Comparison of ENCODE assay signal across 8 cellular contexts in the genomic region with DNA sequence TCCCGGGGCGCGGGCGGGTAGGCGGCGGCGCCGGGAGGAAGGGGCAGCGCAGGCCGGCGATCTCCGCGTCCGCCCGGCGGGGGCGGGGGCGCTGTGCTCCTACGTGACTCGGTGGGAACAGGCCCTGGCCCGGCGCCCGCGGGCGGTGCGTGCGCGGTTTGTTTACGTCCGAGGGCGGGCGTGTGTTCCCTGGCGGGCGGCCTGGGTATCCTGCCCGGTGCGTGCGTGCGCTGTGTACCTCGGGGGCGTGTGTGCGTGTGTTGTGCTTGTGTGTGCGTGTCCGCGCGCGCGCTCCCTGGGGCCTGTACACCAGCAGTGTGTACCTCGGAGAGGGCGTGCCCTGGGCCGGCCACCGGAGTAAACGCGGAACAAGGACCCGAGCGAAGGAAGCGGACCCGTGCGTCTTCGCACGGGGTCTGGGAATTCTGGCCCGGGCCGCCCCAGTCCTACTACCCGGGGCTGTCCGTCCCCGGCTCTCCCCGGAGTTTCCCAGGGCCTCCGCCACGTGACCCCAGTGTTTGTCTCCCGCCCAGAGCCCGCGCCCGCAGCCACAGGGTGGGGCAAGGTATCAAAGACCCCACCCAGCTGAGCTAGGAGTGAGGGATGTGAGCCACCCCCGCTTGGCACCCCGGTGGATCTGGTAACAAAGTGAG. TPM values are rescaled to one million over a fixed set of nuclear protein-coding genes. Genes with fewer than 3 reads are reported as not detected.
DNase-seq lines count a peak whose midpoint lies in the region; ATAC-seq, FAIRE-seq and TF ChIP-seq lines count a peak whose summit lies in the region.

No MANE protein-coding gene starts in this region.

- no peaks in the 10 kb centered on the region for H3K9me3 ChIP-seq in K562 (replicated peaks; ENCODE audit: control insufficient read depth, insufficient read depth, low read depth, low read length)
- no peaks in the 10 kb centered on the region for H3K9me3 ChIP-seq in iPS-15b (ENCODE audit: control insufficient read depth, insufficient read depth, low read length)

- CTCF ChIA-PET in AG04449 (lab: Yijun Ruan, JAX) (interaction anchor here (0.9 to 2.1 kb wide), 4 partner anchors 15 to 88 kb away, joined by 3 to 8 read pairs (median 4); partner anchors contain the start of gene PLA2G6), K562 (lab: Yijun Ruan, JAX; ENCODE audit: low intra/inter-chr PET ratio) (no interaction called here)

- peaks cover 39% of the 10 kb centered on the region for H3K79me2 ChIP-seq in K562 (ENCODE audit: control insufficient read depth, insufficient read depth, low read length)

- BruUV-seq in K562 (replicated peaks; lab: Mats Ljungman, UMichigan): no TSS peak

- no peak for DNase-seq in AG04449 (ENCODE audit: low read depth, low spot score)
- peak; percentile 35 to 65 for DNase-seq in HL-60 (ENCODE audit: low read depth in 1 of 2, low spot score in 1 of 2)
- peak; percentile 47 for DNase-seq in T-helper 22 cell (ENCODE audit: low read depth)
- DNase-seq in K562 (ENCODE audit: extremely low read depth in 1 of 4, low spot score in 3 of 4): peak in 3 of 4 experiments; percentile 68 to 83 (median 70)
- peak; percentile 93 for DNase-seq in skeletal muscle cell (ENCODE audit: low read depth)
- no peak for DNase-seq in NCI-H187 (lab: John Stamatoyannopoulos, UW)

- TF ChIP-seq POLR2A in K562 (conservative IDR thresholded peaks at IDR 0.05): no peak

- peak overlapping the region; percentile 55 for H2AFZ ChIP-seq in K562 (ENCODE audit: low read depth, low read length)

- 2% methylated on average over 27 of the region's 74 CpGs for WGBS in K562 (ENCODE audit: insufficient coverage, low coverage, missing lambda C conversion rate)

- TF ChIP-seq RAD21 in K562 (CRISPR knock-in tag; conservative IDR thresholded peaks at IDR 0.05 in 1 of 2, IDR thresholded peaks at IDR 0.05 in 1 of 2): peak in 1 of 2 experiments; percentile 11; a peak in 1 of 4 replicates

- no peak overlapping the region for H3K27ac ChIP-seq in HL-60 (replicated peaks)
- peak overlapping the region; percentile 95 for H3K27ac ChIP-seq in K562 (ENCODE audit: extremely low read depth, low read depth, low read length)

- peak overlapping the region; percentile 83 for H3K4me3 ChIP-seq in AG04449 (ENCODE audit: low read depth, low read length)
- peak overlapping the region; percentile 74 for H3K4me3 ChIP-seq in HL-60 (replicated peaks; ENCODE audit: insufficient read depth, low read length)
- peak overlapping the region; percentile 82 for H3K4me3 ChIP-seq in K562
- peak overlapping the region; percentile 81 for H3K4me3 ChIP-seq in iPS-15b (ENCODE audit: low read depth, low read length)
- peak overlapping the region; percentile 67 for H3K4me3 ChIP-seq in skeletal muscle cell (ENCODE audit: low read depth, low read length)

- intact Hi-C loops in K562 (cut with micrococcal nuclease): loop anchor here (10.0 kb wide), 1 partner anchor 88 kb away; the partner anchor contains the start of gene BAIAP2L2

- ATAC-seq in GM18517 (IDR thresholded peaks at IDR 0.05; ENCODE audit: unreplicated experiment): peak; percentile 3
- peak; percentile 80 for ATAC-seq in K562

- H3K36me3 ChIP-seq in K562 (ENCODE audit: control insufficient read depth, insufficient read depth, low read length) (no peaks in the 10 kb centered on the region), iPS-15b (ENCODE audit: control insufficient read depth, insufficient read depth, low read length) (no peaks in the 10 kb centered on the region)

- no peaks in the 10 kb centered on the region for H3K9me1 ChIP-seq in K562 (ENCODE audit: control insufficient read depth, insufficient read depth, low read length)

- H3K4me1 ChIP-seq in K562 (replicated peaks in 1 of 2; ENCODE audit: control insufficient read depth in 2 of 2, insufficient read depth in 2 of 2, low read length in 2 of 2) (peaks cover 4 to 22% of the 10 kb centered on the region in 2 experiments; a peak in 3 of 5 replicates), iPS-15b (ENCODE audit: control insufficient read depth, insufficient read depth, low read length) (peaks cover 4% of the 10 kb centered on the region)

- POLR2A ChIA-PET in AG04449 (lab: Yijun Ruan, JAX) (interaction anchor here (1.0 to 1.5 kb wide), 7 partner anchors 16 to 111 kb away, joined by 3 to 13 read pairs (median 5); partner anchors contain the start of genes PLA2G6 and TMEM184B), K562 (lab: Yijun Ruan, JAX) (interaction anchor here (0.6 to 4.9 kb wide), 11 partner anchors 10 to 209 kb away, joined by 3 to 44 read pairs (median 3); partner anchors contain the start of gene PLA2G6)

- in situ Hi-C loops in K562 (cut with MboI): no loop called here

- no peak for TF ChIP-seq EP300 in K562 (IDR thresholded peaks at IDR 0.05; ENCODE audit: low read length)

- peak overlapping the region; percentile 87 to 94 for H3K9ac ChIP-seq in K562 (ENCODE audit: insufficient read depth in 1 of 2, low read depth in 2 of 2, low read length in 2 of 2)
- H3K9ac ChIP-seq in iPS-15b (ENCODE audit: low read depth, low read length): peak overlapping the region; percentile 3

- H3K27me3 ChIP-seq in HL-60 (ENCODE audit: insufficient read depth, poor library complexity, severe bottlenecking) (no peaks in the 10 kb centered on the region), K562 (ENCODE audit: control insufficient read depth in 2 of 2, insufficient read depth in 2 of 2, low read length in 2 of 2) (no peaks in the 10 kb centered on the region), iPS-15b (ENCODE audit: control insufficient read depth, insufficient read depth, low read length) (peaks cover 28% of the 10 kb centered on the region)

- H3K4me2 ChIP-seq in K562 (ENCODE audit: insufficient read depth, low read length): peak overlapping the region; percentile 82

- peak; percentile 4 for TF ChIP-seq CTCF in AG04449 (IDR thresholded peaks at IDR 0.05; ENCODE audit: insufficient read depth, low read length, missing control alignments)
- TF ChIP-seq CTCF in HL-60 (IDR thresholded peaks at IDR 0.05; ENCODE audit: insufficient read depth, low read length): no peak
- TF ChIP-seq CTCF in K562 (IDR thresholded peaks at IDR 0.05 in 2 of 3, conservative IDR thresholded peaks at IDR 0.05 in 1 of 3; ENCODE audit: insufficient read depth in 2 of 3, low read depth in 1 of 3, low read length in 3 of 3): no peak

- no peak for FAIRE-seq in K562 (lab: Jason Lieb, UNC)

- peaks cover 18% of the 10 kb centered on the region; the same call in 1 of the 2 replicates for H4K20me1 ChIP-seq in K562 (replicated peaks; ENCODE audit: control insufficient read depth, insufficient read depth, low read length)

TF ChIP-seq in K562, 482 proteins besides CTCF, POLR2A, EP300 and RAD21 (continues in another document):
- TF ChIP-seq, protein P1, sequence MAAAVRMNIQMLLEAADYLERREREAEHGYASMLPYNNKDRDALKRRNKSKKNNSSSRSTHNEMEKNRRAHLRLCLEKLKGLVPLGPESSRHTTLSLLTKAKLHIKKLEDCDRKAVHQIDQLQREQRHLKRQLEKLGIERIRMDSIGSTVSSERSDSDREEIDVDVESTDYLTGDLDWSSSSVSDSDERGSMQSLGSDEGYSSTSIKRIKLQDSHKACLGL (CRISPR knock-in tag; IDR thresholded peaks at IDR 0.05; ENCODE audit: borderline replicate concordance, poor library complexity, severe bottlenecking): peak; percentile 9
- TF ChIP-seq HIVEP1 (CRISPR knock-in tag; IDR thresholded peaks at IDR 0.05) (no peak), RBBP5 (IDR thresholded peaks at IDR 0.05; ENCODE audit: borderline replicate concordance, insufficient read depth, low read length, poor library complexity, severe bottlenecking) (peak; percentile 65), MYBL2 (IDR thresholded peaks at IDR 0.05; ENCODE audit: low read depth) (no peak), MYBL2 (CRISPR knock-in tag; IDR thresholded peaks at IDR 0.05; ENCODE audit: borderline replicate concordance) (no peak), ZZZ3 (IDR thresholded peaks at IDR 0.05) (no peak)

RNA-seq across cellular contexts. Expression of gene MAFF, which starts 0.8 kb away (rescaled TPM):
- total RNA-seq in K562 (2011; cell fraction: chromatin; rRNA removed; ENCODE audit: low replicate concordance): 4.2 and 9.2 TPM in 2 replicates
- total RNA-seq in K562 (2011; cell fraction: nucleolus; rRNA removed): 5.4 and 6.7 TPM in 2 replicates
- total RNA-seq in K562 (2011; cell fraction: nucleoplasm; rRNA removed): 6.3 and 7.8 TPM in 2 replicates
- 8.0 and 8.9 TPM in 2 replicates for total RNA-seq in K562 (2014; rRNA removed)
- total RNA-seq in K562 (2014; rRNA removed; fragmentation: Illumina TruSeq; extraction: Trizol): 4.5 and 5.2 TPM in 2 replicates
- total RNA-seq in K562 (2015; rRNA removed; fragmentation: Illumina TruSeq; extraction: Trizol): 1.9 and 2.1 TPM in 2 replicates
- total RNA-seq in K562 (2021): 5.9 and 7.9 TPM in 2 replicates
- polyA plus RNA-seq in K562 (2011; rRNA removed): 3.3 and 5.4 TPM in 2 replicates
- 3.1 and 11.0 TPM in 2 replicates for polyA plus RNA-seq in K562 (2011; cell fraction: cytosol; rRNA removed)
- polyA plus RNA-seq in K562 (2011; cell fraction: nucleus; rRNA removed): 1.8 and 4.2 TPM in 2 replicates
- 5.4 and 9.4 TPM in 2 replicates for polyA plus RNA-seq in K562 (2012)
- 5.8 and 6.1 TPM in 2 replicates for polyA plus RNA-seq in K562 (2014; fragmentation: Illumina TruSeq; extraction: Trizol)
- polyA plus RNA-seq in K562 (2014; fragmentation: Nextera tagmentation; extraction: Ambion mirVana): under 1 TPM; 0.51 to 0.60 TPM
- polyA plus RNA-seq in K562 (2014; rRNA removed): 6.9 and 7.0 TPM in 2 replicates
- 1.8 and 2.8 TPM in 2 replicates for polyA minus RNA-seq in K562 (2011; rRNA and poly(A)+ RNA removed)
- 2.8 and 3.2 TPM in 2 replicates for polyA minus RNA-seq in K562 (2011; cell fraction: cytosol; rRNA and poly(A)+ RNA removed)
- 2.3 and 2.6 TPM in 2 replicates for polyA minus RNA-seq in K562 (2011; cell fraction: nucleus; rRNA and poly(A)+ RNA removed)

RNA-seq across cellular contexts. Expression of gene PLA2G6, which starts 20.9 kb away (rescaled TPM):
- total RNA-seq in K562 (2011; cell fraction: chromatin; rRNA removed; ENCODE audit: low replicate concordance): 64.9 and 174 TPM in 2 replicates
- 86.7 and 90.4 TPM in 2 replicates for total RNA-seq in K562 (2011; cell fraction: nucleolus; rRNA removed)
- total RNA-seq in K562 (2011; cell fraction: nucleoplasm; rRNA removed): 47.3 and 58.2 TPM in 2 replicates
- total RNA-seq in K562 (2014; rRNA removed) (9.1 and 9.7 TPM in 2 replicates), K562 (2014; rRNA removed; fragmentation: Illumina TruSeq; extraction: Trizol) (2.8 and 3.2 TPM in 2 replicates), K562 (2015; rRNA removed; fragmentation: Illumina TruSeq; extraction: Trizol) (2.1 TPM in 2 replicates), K562 (2021) (10.8 and 10.9 TPM in 2 replicates)
- polyA plus RNA-seq in K562 (2011; rRNA removed) (10.9 and 18.1 TPM in 2 replicates), K562 (2014; fragmentation: Illumina TruSeq; extraction: Trizol) (7.9 and 9.7 TPM in 2 replicates), K562 (2014; fragmentation: Nextera tagmentation; extraction: Ambion mirVana) (under 1 TPM; 0.11 to 0.13 TPM), K562 (2014; rRNA removed) (8.8 and 12.2 TPM in 2 replicates)
- 8.3 and 14.3 TPM in 2 replicates for polyA plus RNA-seq in K562 (2011; cell fraction: cytosol; rRNA removed)
- 109 and 177 TPM in 2 replicates for polyA plus RNA-seq in K562 (2011; cell fraction: nucleus; rRNA removed)
- polyA plus RNA-seq in K562 (2012): 14.3 and 16.8 TPM in 2 replicates
- polyA minus RNA-seq in K562 (2011; rRNA and poly(A)+ RNA removed): 27.5 and 34.5 TPM in 2 replicates
- polyA minus RNA-seq in K562 (2011; cell fraction: cytosol; rRNA and poly(A)+ RNA removed): 13.3 and 26.9 TPM in 2 replicates
- polyA minus RNA-seq in K562 (2011; cell fraction: nucleus; rRNA and poly(A)+ RNA removed): 90.7 and 117 TPM in 2 replicates

Comparison
In these comparisons a context has a peak if more than half of its experiments do, and no peak if none do; other contexts are left out.
1. DNase-seq: peak in HL-60 (2 of 2), T-helper 22 cell (single experiment), K562 (3 of 4) and skeletal muscle cell (single experiment); none in AG04449 (single experiment) and NCI-H187 (0 of 2).
2. Peak in every context shown above with its lines, with median percentiles within 50 percentile points of each other: H3K4me3 ChIP-seq.